In the genomic region with DNA sequence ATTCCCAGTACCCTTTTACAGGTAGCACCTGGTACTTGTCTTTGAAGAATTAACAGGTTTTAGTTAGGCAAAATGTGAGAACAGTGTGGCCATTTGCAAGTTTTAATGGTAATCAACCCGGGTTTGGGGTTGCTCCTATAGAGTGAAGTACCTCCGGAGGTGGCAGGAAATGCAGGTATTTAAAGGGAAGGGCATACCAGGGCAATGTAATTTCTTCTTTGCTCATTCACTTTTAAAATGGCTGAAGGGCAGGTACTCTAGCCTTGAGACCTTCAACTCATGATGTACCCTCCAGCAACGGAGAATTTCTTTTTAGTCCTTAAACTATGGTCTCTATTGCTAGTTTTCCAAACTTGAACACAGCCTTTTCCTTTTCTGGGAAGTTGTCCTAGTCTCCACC, we compare ENCODE assay signal across 8 cellular contexts. TPM values are rescaled to one million over a fixed set of nuclear protein-coding genes. Genes with fewer than 3 reads are reported as not detected.
DNase-seq lines count a peak whose midpoint lies in the region; ATAC-seq and TF ChIP-seq lines count a peak whose summit lies in the region.

No MANE protein-coding gene starts in this region.

- DNase-seq in HFFc6: no peak
- no peak for DNase-seq in glutamatergic neuron
- no peak for DNase-seq in T1000 (lab: John Stamatoyannopoulos, UW)
- no peak for DNase-seq in NCI-H748 treated with DMSO at 0.1 percent for 48 hours (lab: John Stamatoyannopoulos, UW)
- no peak for DNase-seq in MV-4-11 (lab: John Stamatoyannopoulos, UW)

- H3K27me3 Mint-ChIP-seq in HFFc6 (ENCODE audit: insufficient read depth): no peaks in the 10 kb centered on the region; the same call in none of the 2 replicates
- peaks cover 6% of the 10 kb centered on the region for H3K27me3 Mint-ChIP-seq in glutamatergic neuron (ENCODE audit: unreplicated experiment)

- H3K4me3 Mint-ChIP-seq in HFFc6: peak overlapping the region; percentile 95
- peak overlapping the region; percentile 89 for H3K4me3 Mint-ChIP-seq in glutamatergic neuron (ENCODE audit: unreplicated experiment)

- H3K27ac Mint-ChIP-seq in HFFc6 (peak overlapping the region; percentile 99), glutamatergic neuron (ENCODE audit: unreplicated experiment) (peak overlapping the region; percentile 92)

- peaks cover 28% of the 10 kb centered on the region for H3K36me3 Mint-ChIP-seq in HFFc6 (ENCODE audit: low read depth)
- H3K36me3 Mint-ChIP-seq in glutamatergic neuron (ENCODE audit: unreplicated experiment): no peaks in the 10 kb centered on the region

- ATAC-seq in GM18873 (IDR thresholded peaks at IDR 0.05; ENCODE audit: low FRiP score, unreplicated experiment): no peak

- peak overlapping the region; percentile 98 for H3K4me3 ChIP-seq in WI38 (ENCODE audit: low read depth, low read length)
- H3K4me3 ChIP-seq in skin epidermis: peak overlapping the region in 5 of 7 experiments; percentile 78 to 99 (median 94)

- TF ChIP-seq CTCF in HFFc6 (IDR thresholded peaks at IDR 0.05) (no peak), WI38 (IDR thresholded peaks at IDR 0.05; ENCODE audit: low read depth, low read length) (no peak), glutamatergic neuron (IDR thresholded peaks at IDR 0.05; ENCODE audit: partially characterized antibody, unreplicated experiment) (no peak)

- H3K9me3 Mint-ChIP-seq in HFFc6 (no peaks in the 10 kb centered on the region; the same call in 1 of the 2 replicates), glutamatergic neuron (ENCODE audit: unreplicated experiment) (peaks cover 7% of the 10 kb centered on the region)

- peak overlapping the region in 18 of 21 experiments; percentile 94 to 99 (median 97) for H3K27ac ChIP-seq in skin epidermis

- H3K4me1 Mint-ChIP-seq in HFFc6 (ENCODE audit: low read depth) (peaks cover 54% of the 10 kb centered on the region), glutamatergic neuron (ENCODE audit: low read depth, unreplicated experiment) (peaks cover 7% of the 10 kb centered on the region)

RNA-seq across cellular contexts. Expression of gene HSPA4, which starts 1.3 kb away (rescaled TPM):
- total RNA-seq in HFFc6 (2021; fragmentation: NEBNext Ultra II Directional; extraction: Animal tissue kit (Norgen Biotek cat#: 25700)): 100 to 1,000 TPM; 181 to 235 (median 214) TPM
- total RNA-seq in glutamatergic neuron (ENCODE audit: unreplicated experiment): 96.6 TPM

RNA-seq across cellular contexts. Expression of gene ZCCHC10, which starts 24.2 kb away (rescaled TPM):
- total RNA-seq in HFFc6 (2021; fragmentation: NEBNext Ultra II Directional; extraction: Animal tissue kit (Norgen Biotek cat#: 25700)): 10 to 100 TPM; 11.0 to 19.8 (median 17.4) TPM
- 26.1 TPM for total RNA-seq in glutamatergic neuron (ENCODE audit: unreplicated experiment)
